ENCODE assay signal across 8 cellular contexts in genomic region chr17:996554-997344, GRCh38. TPM values are rescaled to one million over a fixed set of nuclear protein-coding genes. Genes with fewer than 3 reads are reported as not detected.
DNase-seq lines count a peak whose midpoint lies in the region; ATAC-seq and FAIRE-seq lines count a peak whose summit lies in the region.

Gene TIMM22, plus strand, starts transcription at chr17:997129. Its CDS starts 14 bp downstream, at chr17:997143.

- peak within 1 kb of the TSS; percentile 86 for H3K4me3 Mint-ChIP-seq in activated CD4-positive, alpha-beta T cell treated with anti-CD3 and anti-CD28 coated beads for 36 hours

- peak within 1 kb of the TSS; percentile 99 for H3K4me3 ChIP-seq in BLaER1

- peaks cover 25% of the 10 kb centered on the region for H3K36me3 ChIP-seq in BLaER1

- H3K27me3 ChIP-seq in BLaER1, result no peaks in the 10 kb centered on the region

- H3K9me3 Mint-ChIP-seq in activated CD4-positive, alpha-beta T cell treated with anti-CD3 and anti-CD28 coated beads for 36 hours (ENCODE audit: low read depth), result peaks cover 14% of the 10 kb centered on the region

- CTCF ChIA-PET in activated CD4-positive, alpha-beta T cell treated with anti-CD3 and anti-CD28 coated beads for 36 hours (lab: Charles Lee), result interaction anchor here (0.6 to 5.8 kb wide), 24 partner anchors 11 to 657 kb away, joined by 3 to 43 read pairs (median 4); partner anchors contain the start of genes GLOD4, INPP5K and MRM3

- peak; percentile 88 for ATAC-seq in HG03457 (IDR thresholded peaks at IDR 0.05; ENCODE audit: unreplicated experiment)
- ATAC-seq in activated CD4-positive, alpha-beta T cell treated with anti-CD3 and anti-CD28 coated beads for 36 hours, result peak; percentile 97

- H3K27ac ChIP-seq in BLaER1 (peak within 1 kb of the TSS; percentile 95), cingulate gyrus (ENCODE audit: low read depth, low read length) (peak within 1 kb of the TSS; percentile 93)

- peak; percentile 95 for DNase-seq in GM19239 (ENCODE audit: insufficient read length, low spot score)
- DNase-seq in NCI-H524 (lab: John Stamatoyannopoulos, UW), result peak; percentile 93 to 97
- DNase-seq in activated CD4-positive, alpha-beta T cell treated with anti-CD3 and anti-CD28 coated beads for 36 hours, result peak; percentile 96
- DNase-seq in kidney tubule cell (ENCODE audit: low spot score), result peak; percentile 99
- peak; percentile 78 to 86 (median 83) for DNase-seq in stimulated activated CD4-positive, alpha-beta T cell treated with anti-CD3 and anti-CD28 coated beads, Interleukin-1b, Interleukin-23, amount 100 ng/mL, for 24 hours (ENCODE audit: low read depth in 4 of 4, low spot score in 1 of 4)

- peak; percentile 89 for FAIRE-seq in GM19239 (lab: Jason Lieb, UNC)

- H3K4me1 Mint-ChIP-seq in activated CD4-positive, alpha-beta T cell treated with anti-CD3 and anti-CD28 coated beads for 36 hours, result peaks cover 20% of the 10 kb centered on the region

- H3K4me1 ChIP-seq in BLaER1, result peaks cover 22% of the 10 kb centered on the region

- intact Hi-C loops in activated CD4-positive, alpha-beta T cell treated with anti-CD3 and anti-CD28 coated beads for 36 hours (cut with DNase I, micrococcal nuclease), result loop anchor here (1.0 to 10.0 kb wide), 18 partner anchors 15 to 854 kb away; partner anchors contain the start of genes GLOD4 (in 2 of the 2), MRM3 (in 2 of the 2), VPS53 (in 2 of the 2) and GEMIN4 (in 1 of the 2)

- peaks cover 29% of the 10 kb centered on the region for H4K20me1 ChIP-seq in BLaER1

- H3K9ac ChIP-seq in BLaER1, result peak within 1 kb of the TSS; percentile 96

- peaks cover 22% of the 10 kb centered on the region for H3K36me3 Mint-ChIP-seq in activated CD4-positive, alpha-beta T cell treated with anti-CD3 and anti-CD28 coated beads for 36 hours (ENCODE audit: low read depth)

- H3K9me3 ChIP-seq in BLaER1, result no peaks in the 10 kb centered on the region

- H3K27ac Mint-ChIP-seq in activated CD4-positive, alpha-beta T cell treated with anti-CD3 and anti-CD28 coated beads for 36 hours, result peak within 1 kb of the TSS; percentile 96

- no peaks in the 10 kb centered on the region for H3K27me3 Mint-ChIP-seq in activated CD4-positive, alpha-beta T cell treated with anti-CD3 and anti-CD28 coated beads for 36 hours

- H3K4me2 ChIP-seq in BLaER1, result peak within 1 kb of the TSS; percentile 93

- POLR2A ChIA-PET in activated CD4-positive, alpha-beta T cell treated with anti-CD3 and anti-CD28 coated beads for 36 hours (lab: Charles Lee), result interaction anchor here (0.6 to 2.5 kb wide), 2 partner anchors 16 to 47 kb away, joined by 4 to 11 read pairs; partner anchors contain the start of gene NXN

RNA-seq across cellular contexts. Expression of gene TIMM22, which starts in this region (rescaled TPM):
- total RNA-seq in activated CD4-positive, alpha-beta T cell treated with anti-CD3 and anti-CD28 coated beads for 36 hours, result 1 to 10 TPM; 9.4 to 9.8 TPM

Comparison
In these comparisons a context has a peak if more than half of its experiments do, and no peak if none do; other contexts are left out.
1. Peak in every context shown above with its lines: DNase-seq, ATAC-seq, H3K4me3 ChIP-seq and H3K27ac ChIP-seq.